29 cellular contexts compared by ENCODE assay signal in genomic region chr22:34886391-34886790, GRCh38.
"Had no signal": no experiment of that assay in that cellular context is flagged by ENCODE, and none has a peak within 500 bp of the region (broad histone marks: within the 10 kb centered on the region; RNA-seq: fewer than 3 reads in every experiment).

No MANE protein-coding gene starts in this region.

- H3K9me3 ChIP-seq: SJSA1, SK-N-SH had no signal

- H3K27me3 ChIP-seq: adrenal gland, cardiac muscle cell, Peyer's patch, SJSA1 had no signal

- H3K27ac ChIP-seq: adrenal gland, cardiac muscle cell, Peyer's patch, SJSA1 had no signal

- H3K4me3 ChIP-seq: adrenal gland, cardiac muscle cell, Peyer's patch, SJSA1 had no signal

- ATAC-seq: activated CD4-positive, alpha-beta T cell treated with anti-CD3 and anti-CD28 coated beads for 36 hours; activated CD4-positive, CD25-positive, alpha-beta regulatory T cell treated with anti-CD3 and anti-CD28 coated beads, Interleukin-2, amount 50 U/mL, for 24 hours; activated CD8-positive, alpha-beta T cell treated with anti-CD3 and anti-CD28 coated beads, Interleukin-2, amount 10 ng/mL, durations not matched to agents 7 days and 5 days; activated naive CD4-positive, alpha-beta T cell treated with anti-CD3 and anti-CD28 coated beads, Interleukin-2, amount 50 U/mL, for 72 hours; activated T-cell treated with anti-CD3 and anti-CD28 coated beads, Interleukin-2, amount 50 U/mL, for 4 hours; PC-3; WTC11 had no signal

- DNase-seq: activated CD4-positive, alpha-beta T cell treated with anti-CD3 and anti-CD28 coated beads for 36 hours; activated CD4-positive, alpha-beta T cell treated with anti-CD3 and anti-CD28 coated beads, Interleukin-2, amount 10 ng/mL, durations not matched to agents 7 days and 5 days; activated CD4-positive, alpha-beta T cell treated with anti-CD3 and anti-CD28 coated beads, Interleukin-2, amount 50 U/mL, for 48 hours; activated CD8-positive, alpha-beta memory T cell treated with anti-CD3 and anti-CD28 coated beads, Interleukin-2, amount 50 U/mL, for 4 hours; activated CD8-positive, alpha-beta T cell treated with anti-CD3 and anti-CD28 coated beads, Interleukin-2, amount 10 ng/mL, durations not matched to agents 7 days and 5 days; activated gamma-delta T cell treated with Interleukin-2 at 50 U/mL for 16 hours; activated naive CD4-positive, alpha-beta T cell treated with anti-CD3 and anti-CD28 coated beads for 36 hours; activated T-cell treated with anti-CD3 and anti-CD28 coated beads for 4 hours; activated T-cell treated with anti-CD3 and anti-CD28 coated beads, Interleukin-2, amount 50 U/mL, for 4 hours; adrenal gland; Karpas-422; KBM-7; NCI-H1105 treated with DMSO at 0.1 percent for 48 hours; NCI-H1436; NCI-H1694; NCI-H1930; NCI-H2081 treated with DMSO at 0.1 percent for 48 hours; NCI-H345; NK-92 treated with Interleukin-12 subunit alpha and Interleukin-12 subunit beta, amount 100 ng/mL, for 24 hours; PC-3; Peyer's patch; RPMI8226; SHP77 treated with DMSO at 0.1 percent for 48 hours; SK-N-SH had no signal

- H3K36me3 ChIP-seq: adrenal gland, cardiac muscle cell, Peyer's patch, SJSA1 had no signal
